11 cellular contexts compared by ENCODE assay signal in the genomic region with DNA sequence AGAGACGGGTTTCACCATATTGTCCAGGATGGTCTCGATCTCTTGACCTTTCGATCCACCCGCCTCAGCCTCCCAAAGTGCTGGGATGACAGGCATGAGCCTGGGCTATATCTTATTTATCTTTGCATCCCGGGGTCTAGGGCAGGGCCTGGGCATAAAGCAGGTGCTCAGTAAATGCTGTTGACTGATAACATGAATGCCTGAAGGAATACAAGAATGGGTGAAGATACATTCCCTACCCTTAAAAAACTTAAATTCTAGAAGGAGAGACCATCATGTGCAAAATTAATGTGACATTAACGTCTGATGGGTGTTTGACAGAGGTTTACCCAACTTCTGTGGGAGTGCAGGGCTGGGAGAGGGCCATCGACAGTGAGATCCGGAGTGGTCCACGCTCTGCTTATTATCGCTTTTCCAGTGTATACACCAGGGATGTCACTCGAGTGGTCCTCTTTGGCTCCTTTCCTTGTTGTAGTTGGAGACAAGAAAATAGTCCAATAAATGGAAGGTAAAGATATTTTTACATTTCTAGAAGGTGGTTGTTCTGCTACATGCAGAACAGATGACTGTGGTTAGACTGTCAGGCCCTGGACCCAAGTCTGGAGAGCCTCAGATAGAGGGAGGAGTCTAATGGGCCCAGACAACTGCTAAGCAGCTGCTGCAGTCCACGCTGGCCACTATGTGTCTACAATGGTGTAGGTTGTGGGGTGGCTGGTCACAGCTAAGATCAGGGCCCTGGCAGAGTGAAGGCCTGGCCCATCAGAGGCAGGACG.
DNase-seq lines count a peak whose midpoint lies in the region; TF ChIP-seq lines count a peak whose summit lies in the region.
"Had no signal": no experiment of that assay in that cellular context is flagged by ENCODE, and none has a peak within 500 bp of the region (broad histone marks: within the 10 kb centered on the region; RNA-seq: fewer than 3 reads in every experiment).

No MANE protein-coding gene starts in this region.

- no peak overlapping the region for H3K18ac ChIP-seq in mesendoderm (ENCODE audit: low read length)

- H3K27me3 ChIP-seq in BLaER1 (no peaks in the 10 kb centered on the region), mesendoderm (ENCODE audit: insufficient read depth, low read length, poor library complexity) (no peaks in the 10 kb centered on the region), brain microvascular endothelial cell (replicated peaks) (no peaks in the 10 kb centered on the region), sigmoid colon (no peaks in the 10 kb centered on the region)

- H4K20me1 ChIP-seq in BLaER1 = no peaks in the 10 kb centered on the region

- no peak for TF ChIP-seq POLR2A in sigmoid colon (IDR thresholded peaks at IDR 0.05)

- TF ChIP-seq CTCF in brain microvascular endothelial cell (IDR thresholded peaks at IDR 0.05; ENCODE audit: low read depth, low read length, missing control alignments) (no peak), sigmoid colon (IDR thresholded peaks at IDR 0.05) (no peak)

- intact Hi-C loops in sigmoid colon (cut with DNase I) = no loop called here

- no peak for TF ChIP-seq EP300 in sigmoid colon (IDR thresholded peaks at IDR 0.05)

- WGBS in mesendoderm (ENCODE audit: extremely low coverage, insufficient coverage, low lambda C conversion rate) = no CpG with 5 or more reads among the region's 13 CpGs
- 92 to 95% methylated on average over 13 of the region's 13 CpGs for WGBS in sigmoid colon, 2 donors

- no peak overlapping the region for H4K5ac ChIP-seq in mesendoderm (ENCODE audit: low read length)

- no peak overlapping the region for H4K8ac ChIP-seq in mesendoderm (ENCODE audit: low read depth, low read length)

- no peak overlapping the region for H3K4ac ChIP-seq in mesendoderm (ENCODE audit: low read depth, low read length)

- no peak overlapping the region for H2BK15ac ChIP-seq in mesendoderm (replicated peaks; ENCODE audit: low read depth)

- H3K9ac ChIP-seq in BLaER1 = no peak overlapping the region
- H3K9ac ChIP-seq in mesendoderm (ENCODE audit: low read length) = no peak overlapping the region
- H3K9ac ChIP-seq: GM23248 had no signal

- H3K56ac ChIP-seq in mesendoderm (ENCODE audit: low read length) = no peak overlapping the region

- no peak for DNase-seq in caudate nucleus (lab: John Stamatoyannopoulos, UW)
- no peak for DNase-seq in mesendoderm
- DNase-seq in substantia nigra (lab: John Stamatoyannopoulos, UW) = no peak
- no peak for DNase-seq in brain microvascular endothelial cell
- no peak for DNase-seq in sigmoid colon
- no peak for DNase-seq in NCI-H146 treated with DMSO at 0.1 percent for 48 hours (lab: John Stamatoyannopoulos, UW; ENCODE audit: unreplicated experiment)
- DNase-seq in occipital lobe (lab: John Stamatoyannopoulos, UW) = no peak
- DNase-seq: ACHN, GM23248, H7 had no signal

- no peak overlapping the region for H2BK5ac ChIP-seq in mesendoderm (ENCODE audit: low read length)

- no peaks in the 10 kb centered on the region for H3K79me2 ChIP-seq in mesendoderm (ENCODE audit: control insufficient read depth, insufficient read depth, low read length)

- in situ Hi-C loops in brain microvascular endothelial cell (cut with HindIII; ENCODE audit: low pct_ligation_motif_present, low sequenced_read_pairs) = no loop called here

- H3K36me3 ChIP-seq in BLaER1 = no peaks in the 10 kb centered on the region
- H3K36me3 ChIP-seq in mesendoderm (ENCODE audit: control insufficient read depth, insufficient read depth, low read length) = no peaks in the 10 kb centered on the region
- H3K36me3 ChIP-seq in brain microvascular endothelial cell (replicated peaks) = no peaks in the 10 kb centered on the region
- H3K36me3 ChIP-seq in sigmoid colon = no peaks in the 10 kb centered on the region

- H3K23ac ChIP-seq in mesendoderm (ENCODE audit: low read length) = peak overlapping the region; percentile 70

- 0 out of 2 replicates have a peak overlapping the region, but pooled peaks have one; percentile 62 for H3K27ac ChIP-seq in BLaER1
- peak overlapping the region; percentile 71 for H3K27ac ChIP-seq in caudate nucleus (ENCODE audit: low read depth, low read length)
- no peak overlapping the region for H3K27ac ChIP-seq in mesendoderm (ENCODE audit: low read depth, low read length)
- H3K27ac ChIP-seq in substantia nigra (ENCODE audit: low read depth, low read length, poor library complexity, severe bottlenecking) = peak overlapping the region; percentile 99
- no peak overlapping the region for H3K27ac ChIP-seq in brain microvascular endothelial cell
- no peak overlapping the region for H3K27ac ChIP-seq in sigmoid colon
- H3K27ac ChIP-seq: GM23248 had no signal

- H3K9me3 ChIP-seq in BLaER1 (peaks cover 5% of the 10 kb centered on the region; the same call in 1 of the 2 replicates), sigmoid colon (no peaks in the 10 kb centered on the region)

- peaks cover 28% of the 10 kb centered on the region for H3K4me1 ChIP-seq in BLaER1
- peaks cover 7% of the 10 kb centered on the region for H3K4me1 ChIP-seq in mesendoderm (ENCODE audit: control insufficient read depth, low read depth, low read length)
- no peaks in the 10 kb centered on the region for H3K4me1 ChIP-seq in sigmoid colon

- no peak overlapping the region for H3K4me3 ChIP-seq in BLaER1
- H3K4me3 ChIP-seq in mesendoderm (ENCODE audit: low read length) = no peak overlapping the region
- no peak overlapping the region for H3K4me3 ChIP-seq in brain microvascular endothelial cell (ENCODE audit: low read depth, low read length)
- H3K4me3 ChIP-seq in sigmoid colon = no peak overlapping the region
- H3K4me3 ChIP-seq: GM23248 had no signal

- no peaks in the 10 kb centered on the region for H3K79me1 ChIP-seq in mesendoderm (ENCODE audit: low read length)

- H2BK120ac ChIP-seq in mesendoderm (ENCODE audit: low read depth, low read length) = no peak overlapping the region

- H2AK5ac ChIP-seq in mesendoderm (ENCODE audit: low read length) = peak overlapping the region; percentile 18

- H3K4me2 ChIP-seq in BLaER1 (peak overlapping the region; percentile 69), mesendoderm (ENCODE audit: low read length) (no peak overlapping the region)

Comparison
In these comparisons a context has a peak if more than half of its experiments do, and no peak if none do; other contexts are left out.
1. H3K27ac ChIP-seq: peak in BLaER1 (single experiment), caudate nucleus (single experiment) and substantia nigra (single experiment); none in mesendoderm (single experiment), brain microvascular endothelial cell (single experiment) and sigmoid colon (0 of 4).